In genomic region chr15:44813231-44813630, GRCh38 we compare ENCODE assay signal across 17 cellular contexts.
DNase-seq lines count a peak whose midpoint lies in the region; ATAC-seq and TF ChIP-seq lines count a peak whose summit lies in the region.
"Had no signal": no experiment of that assay in that cellular context is flagged by ENCODE, and none has a peak within 500 bp of the region (broad histone marks: within the 10 kb centered on the region; RNA-seq: fewer than 3 reads in every experiment).

No MANE protein-coding gene starts in this region.

- H3K9me3 ChIP-seq in left lung = no peaks in the 10 kb centered on the region

- in situ Hi-C loops in GM13976 (cut with MboI; ENCODE audit: low sequenced_read_pairs, unreplicated experiment) = no loop called here

- no peak overlapping the region for H3K27ac Mint-ChIP-seq in nephron progenitor cell
- H3K27ac Mint-ChIP-seq: activated CD4-positive, alpha-beta T cell treated with anti-CD3 and anti-CD28 coated beads, Interleukin-2, amount 10 ng/mL, durations not matched to agents 7 days and 5 days; activated T-helper 1 cell treated with anti-CD3 and anti-CD28 coated beads, Interleukin-12 subunit alpha, Interleukin-12 subunit beta, Interleukin-2, Interleukin-4 antibody, amounts not matched to agents 30 ng/mL and 10 ng/mL and 1 ng/mL, durations not matched to agents 14 hours and 24 hours and 36 hours; HFFc6 had no signal

- H3K4me3 ChIP-seq in left lung = no peak overlapping the region

- no peaks in the 10 kb centered on the region for H3K36me3 Mint-ChIP-seq in nephron progenitor cell (ENCODE audit: low read depth)
- H3K36me3 Mint-ChIP-seq: CD14-positive monocyte had no signal

- no peak overlapping the region for H3K4me3 Mint-ChIP-seq in nephron progenitor cell
- H3K4me3 Mint-ChIP-seq: activated CD4-positive, alpha-beta T cell treated with anti-CD3 and anti-CD28 coated beads, Interleukin-2, amount 10 ng/mL, durations not matched to agents 7 days and 5 days; activated T-helper 1 cell treated with anti-CD3 and anti-CD28 coated beads, Interleukin-12 subunit alpha, Interleukin-12 subunit beta, Interleukin-2, Interleukin-4 antibody, amounts not matched to agents 30 ng/mL and 10 ng/mL and 1 ng/mL, durations not matched to agents 14 hours and 24 hours and 36 hours; HFFc6 had no signal

- H3K9me3 Mint-ChIP-seq in nephron progenitor cell = no peaks in the 10 kb centered on the region
- H3K9me3 Mint-ChIP-seq: activated CD4-positive, alpha-beta T cell treated with anti-CD3 and anti-CD28 coated beads, Interleukin-2, amount 10 ng/mL, durations not matched to agents 7 days and 5 days; activated T-helper 1 cell treated with anti-CD3 and anti-CD28 coated beads, Interleukin-12 subunit alpha, Interleukin-12 subunit beta, Interleukin-2, Interleukin-4 antibody, amounts not matched to agents 30 ng/mL and 10 ng/mL and 1 ng/mL, durations not matched to agents 14 hours and 24 hours and 36 hours; HFFc6 had no signal

- TF ChIP-seq CTCF in left lung (IDR thresholded peaks at IDR 0.05) = no peak
- no peak for TF ChIP-seq CTCF in GM13976 (IDR thresholded peaks at IDR 0.05; ENCODE audit: borderline replicate concordance, control extremely low read depth, extremely low read depth, insufficient read depth, missing control alignments)
- TF ChIP-seq CTCF in nephron progenitor cell (IDR thresholded peaks at IDR 0.05) = no peak

- H3K4me1 Mint-ChIP-seq in nephron progenitor cell = no peaks in the 10 kb centered on the region
- H3K4me1 Mint-ChIP-seq: activated CD4-positive, alpha-beta T cell treated with anti-CD3 and anti-CD28 coated beads, Interleukin-2, amount 10 ng/mL, durations not matched to agents 7 days and 5 days had no signal

- H3K36me3 ChIP-seq in left lung = no peaks in the 10 kb centered on the region

- H3K27ac ChIP-seq in left lung = no peak overlapping the region

- intact Hi-C loops in left lung (cut with DNase I) = no loop called here

- DNase-seq in Ammon's horn (ENCODE audit: low spot score) (peak; percentile 5), COLO668 (lab: John Stamatoyannopoulos, UW; ENCODE audit: unreplicated experiment) (peak; percentile 16), NCI-H460 (ENCODE audit: extremely low read depth, low read depth) (peak; percentile 5), left lung (peak in 1 of 2 donors; percentile 37), kidney tubule cell (ENCODE audit: low spot score) (no peak), GM13976 (ENCODE audit: low spot score) (no peak), nephron progenitor cell (no peak), NCI-H2196 treated with DMSO at 0.1 percent for 48 hours (lab: John Stamatoyannopoulos, UW; ENCODE audit: unreplicated experiment) (no peak)
- DNase-seq: activated CD4-positive, alpha-beta T cell treated with anti-CD3 and anti-CD28 coated beads, Interleukin-2, amount 10 ng/mL, durations not matched to agents 7 days and 5 days; anterior cingulate cortex; HFFc6; NCI-H1105 treated with DMSO at 0.1 percent for 48 hours; NK-92 treated with Interleukin-12 subunit alpha and Interleukin-12 subunit beta, amount 100 ng/mL, for 24 hours; posterior cingulate gyrus; T-helper 9 cell had no signal

- peak; percentile 79 for ATAC-seq in left lung

- H3K27me3 Mint-ChIP-seq in nephron progenitor cell (ENCODE audit: low read depth, poor library complexity) = peaks cover 30% of the 10 kb centered on the region

- no peaks in the 10 kb centered on the region for H3K27me3 ChIP-seq in left lung

- H3K4me1 ChIP-seq in left lung = no peaks in the 10 kb centered on the region

Comparison
In these comparisons a context has a peak if more than half of its experiments do, and no peak if none do; other contexts are left out.
1. DNase-seq: peak in Ammon's horn (single experiment), COLO668 (single experiment) and NCI-H460 (single experiment); none in kidney tubule cell (single experiment), GM13976 (single experiment), nephron progenitor cell (single experiment) and NCI-H2196 treated with DMSO at 0.1 percent for 48 hours (single experiment).